16 cellular contexts compared by ENCODE assay signal in genomic region chr10:101969496-101969895, GRCh38.
DNase-seq lines count a peak whose midpoint lies in the region; ATAC-seq and TF ChIP-seq lines count a peak whose summit lies in the region.
"Had no signal": no experiment of that assay in that cellular context is flagged by ENCODE, and none has a peak within 500 bp of the region (broad histone marks: within the 10 kb centered on the region; RNA-seq: fewer than 3 reads in every experiment).

No MANE protein-coding gene starts in this region.

- peaks cover 1 to 4% of the 10 kb centered on the region in 2 donors for H3K36me3 Mint-ChIP-seq in activated T-cell treated with anti-CD3 and anti-CD28 coated beads, Interleukin-2, amount 50 U/mL, for 72 hours (ENCODE audit: insufficient read depth in 2 of 2)
- H3K36me3 Mint-ChIP-seq in activated T-cell treated with anti-CD3 and anti-CD28 coated beads, Interleukin-2, amount 50 U/mL, for 4 hours (ENCODE audit: insufficient read depth) = peaks cover 41% of the 10 kb centered on the region
- peaks cover 53% of the 10 kb centered on the region for H3K36me3 Mint-ChIP-seq in activated B cell treated with CpG ODN at 0.5 μM for 24 hours (ENCODE audit: low read depth)
- H3K36me3 Mint-ChIP-seq in naive thymus-derived CD8-positive, alpha-beta T cell = peaks cover 5 to 84% (median 40%) of the 10 kb centered on the region in 3 donors

- intact Hi-C loops in activated B cell treated with CpG ODN at 0.5 μM for 24 hours (cut with micrococcal nuclease) = loop anchor here (1.0 to 2.0 kb wide), 4 partner anchors 8 to 39 kb away; no protein-coding TSS in a partner anchor
- intact Hi-C loops in mucosa of descending colon (cut with DNase I, micrococcal nuclease) = no loop called here

- no peaks in the 10 kb centered on the region for H3K27me3 Mint-ChIP-seq in activated T-cell treated with anti-CD3 and anti-CD28 coated beads, Interleukin-2, amount 50 U/mL, for 72 hours (ENCODE audit: low read depth)
- no peaks in the 10 kb centered on the region for H3K27me3 Mint-ChIP-seq in activated T-cell treated with anti-CD3 and anti-CD28 coated beads, Interleukin-2, amount 50 U/mL, for 4 hours (ENCODE audit: low read depth)
- no peaks in the 10 kb centered on the region for H3K27me3 Mint-ChIP-seq in activated B cell treated with CpG ODN at 0.5 μM for 24 hours
- H3K27me3 Mint-ChIP-seq in naive thymus-derived CD8-positive, alpha-beta T cell = no peaks in the 10 kb centered on the region
- H3K27me3 Mint-ChIP-seq: type B pancreatic cell had no signal

- H3K4me1 ChIP-seq in mucosa of descending colon (ENCODE audit: low read depth) = no peaks in the 10 kb centered on the region

- peak overlapping the region; percentile 86 for H3K27ac Mint-ChIP-seq in activated T-cell treated with anti-CD3 and anti-CD28 coated beads, Interleukin-2, amount 50 U/mL, for 72 hours
- peak overlapping the region; percentile 95 for H3K27ac Mint-ChIP-seq in activated B cell treated with CpG ODN at 0.5 μM for 24 hours
- H3K27ac Mint-ChIP-seq in naive thymus-derived CD8-positive, alpha-beta T cell = peak overlapping the region in 7 of 10 donors; percentile 17 to 82 (median 58)
- H3K27ac Mint-ChIP-seq: type B pancreatic cell had no signal

- POLR2A ChIA-PET in activated B cell treated with CpG ODN at 0.5 μM for 24 hours (lab: Charles Lee) = interaction anchor here (0.6 to 7.7 kb wide), 15 partner anchors 11 to 426 kb away, joined by 3 to 58 read pairs (median 5); partner anchors contain the start of genes NFKB2 and OGA
- POLR2A ChIA-PET in naive thymus-derived CD8-positive, alpha-beta T cell (lab: Charles Lee) = no interaction called here

- DNase-seq in activated T-cell treated with anti-CD3 and anti-CD28 coated beads, Interleukin-2, amount 50 U/mL, for 72 hours = no peak
- DNase-seq in activated T-cell treated with anti-CD3 and anti-CD28 coated beads, Interleukin-2, amount 50 U/mL, for 4 hours = no peak
- no peak for DNase-seq in activated B cell treated with CpG ODN at 0.5 μM for 24 hours
- DNase-seq in naive thymus-derived CD8-positive, alpha-beta T cell = no peak
- no peak for DNase-seq in NCI-H146 treated with DMSO at 0.1 percent for 48 hours (lab: John Stamatoyannopoulos, UW; ENCODE audit: unreplicated experiment)
- DNase-seq in central memory CD4-positive, alpha-beta T cell = no peak
- DNase-seq in mucosa of descending colon = no peak
- DNase-seq: ACHN; activated CD4-positive, alpha-beta T cell treated with anti-CD3 and anti-CD28 coated beads for 4 hours; glutamatergic neuron; midbrain; NCI-H1092 treated with DMSO at 0.1 percent for 48 hours had no signal

- H3K4me3 Mint-ChIP-seq in activated T-cell treated with anti-CD3 and anti-CD28 coated beads, Interleukin-2, amount 50 U/mL, for 72 hours = peak overlapping the region in 1 of 2 donors; percentile 21
- no peak overlapping the region for H3K4me3 Mint-ChIP-seq in activated T-cell treated with anti-CD3 and anti-CD28 coated beads, Interleukin-2, amount 50 U/mL, for 4 hours
- peak overlapping the region; percentile 70 for H3K4me3 Mint-ChIP-seq in activated B cell treated with CpG ODN at 0.5 μM for 24 hours
- H3K4me3 Mint-ChIP-seq in naive thymus-derived CD8-positive, alpha-beta T cell = peak overlapping the region in 2 of 10 donors; percentile 8 to 11
- H3K4me3 Mint-ChIP-seq: type B pancreatic cell had no signal

- no peak for ATAC-seq in activated T-cell treated with anti-CD3 and anti-CD28 coated beads, Interleukin-2, amount 50 U/mL, for 72 hours (replicated peaks in 1 of 2)
- no peak for ATAC-seq in activated T-cell treated with anti-CD3 and anti-CD28 coated beads, Interleukin-2, amount 50 U/mL, for 4 hours
- ATAC-seq in GM18868 (IDR thresholded peaks at IDR 0.05; ENCODE audit: unreplicated experiment) (peak; percentile 15), activated B cell treated with CpG ODN at 0.5 μM for 24 hours (ENCODE audit: low read depth) (peak; percentile 10), mucosa of descending colon (no peak)
- no peak for ATAC-seq in naive thymus-derived CD8-positive, alpha-beta T cell
- ATAC-seq: esophagus mucosa, K562 had no signal

- H3K9me3 Mint-ChIP-seq in activated T-cell treated with anti-CD3 and anti-CD28 coated beads, Interleukin-2, amount 50 U/mL, for 72 hours = no peaks in the 10 kb centered on the region
- no peaks in the 10 kb centered on the region for H3K9me3 Mint-ChIP-seq in activated T-cell treated with anti-CD3 and anti-CD28 coated beads, Interleukin-2, amount 50 U/mL, for 4 hours
- no peaks in the 10 kb centered on the region for H3K9me3 Mint-ChIP-seq in activated B cell treated with CpG ODN at 0.5 μM for 24 hours
- no peaks in the 10 kb centered on the region for H3K9me3 Mint-ChIP-seq in naive thymus-derived CD8-positive, alpha-beta T cell
- H3K9me3 Mint-ChIP-seq: type B pancreatic cell had no signal

- H3K9me3 ChIP-seq in mucosa of descending colon = no peaks in the 10 kb centered on the region

- CTCF ChIA-PET in activated B cell treated with CpG ODN at 0.5 μM for 24 hours (lab: Charles Lee) = interaction anchor here (1.3 to 5.3 kb wide), 4 partner anchors 39 to 129 kb away, joined by 4 to 46 read pairs (median 8); no protein-coding TSS in a partner anchor

- no peak overlapping the region for H3K4me3 ChIP-seq in mucosa of descending colon
- H3K4me3 ChIP-seq: K562 had no signal

- TF ChIP-seq CTCF in activated B cell treated with CpG ODN at 0.5 μM for 24 hours (IDR thresholded peaks at IDR 0.05) (no peak), mucosa of descending colon (IDR thresholded peaks at IDR 0.05) (no peak)

- peaks cover 49% of the 10 kb centered on the region for H3K4me1 Mint-ChIP-seq in activated T-cell treated with anti-CD3 and anti-CD28 coated beads, Interleukin-2, amount 50 U/mL, for 72 hours (ENCODE audit: low read depth)
- peaks cover 36% of the 10 kb centered on the region for H3K4me1 Mint-ChIP-seq in activated T-cell treated with anti-CD3 and anti-CD28 coated beads, Interleukin-2, amount 50 U/mL, for 4 hours (ENCODE audit: low read depth)
- peaks cover 97% of the 10 kb centered on the region for H3K4me1 Mint-ChIP-seq in activated B cell treated with CpG ODN at 0.5 μM for 24 hours
- peaks cover 13 to 75% (median 39%) of the 10 kb centered on the region in 4 donors for H3K4me1 Mint-ChIP-seq in naive thymus-derived CD8-positive, alpha-beta T cell

- H3K36me3 ChIP-seq in mucosa of descending colon (ENCODE audit: low read depth) = no peaks in the 10 kb centered on the region

Comparison
In these comparisons a context has a peak if more than half of its experiments do, and no peak if none do; other contexts are left out.
1. ATAC-seq: peak in GM18868 (single experiment) and activated B cell treated with CpG ODN at 0.5 μM for 24 hours (single experiment); none in activated T-cell treated with anti-CD3 and anti-CD28 coated beads, Interleukin-2, amount 50 U/mL, for 72 hours (0 of 2), activated T-cell treated with anti-CD3 and anti-CD28 coated beads, Interleukin-2, amount 50 U/mL, for 4 hours (0 of 2), naive thymus-derived CD8-positive, alpha-beta T cell (0 of 2) and mucosa of descending colon (single experiment).
2. Peak in every context shown above with its lines, with median percentiles within 50 percentile points of each other: H3K27ac Mint-ChIP-seq.